In genomic region chr9:121397277-121397676, GRCh38 we compare ENCODE assay signal across 7 cellular contexts. TPM values are rescaled to one million over a fixed set of nuclear protein-coding genes. Genes with fewer than 3 reads are reported as not detected.
DNase-seq lines count a peak whose midpoint lies in the region; ATAC-seq, FAIRE-seq and TF ChIP-seq lines count a peak whose summit lies in the region.
"Not testable (repeated sequence)": the region's sequence is repeated elsewhere in the genome, so short reads cannot be mapped to it uniquely, and the experiment has no call there.

No MANE protein-coding gene starts in this region.

- H3K4me3 ChIP-seq in A549; HEK293 (ENCODE audit: low read depth, low read length); IMR-90 (ENCODE audit: insufficient read depth, low read depth, low read length); RWPE2 (ENCODE audit: severe bottlenecking); fibroblast of lung (replicated peaks in 1 of 4; ENCODE audit: control extremely low read depth in 1 of 4, insufficient read depth in 1 of 4, low read depth in 3 of 4, low read length in 4 of 4): not testable (repeated sequence)

- not testable (repeated sequence) for H3K27me3 Mint-ChIP-seq in chondrocyte (ENCODE audit: low read depth)
- peaks cover 11% of the 10 kb centered on the region for H3K27me3 Mint-ChIP-seq in osteocyte (ENCODE audit: unreplicated experiment)

- not testable (repeated sequence) for TF ChIP-seq CTCF in A549 (IDR thresholded peaks at IDR 0.05); HEK293 (tag by site-specific recombination; IDR thresholded peaks at IDR 0.05); IMR-90 (conservative IDR thresholded peaks at IDR 0.05; ENCODE audit: low read depth, low read length); RWPE2 (IDR thresholded peaks at IDR 0.05; ENCODE audit: poor library complexity, severe bottlenecking); chondrocyte (IDR thresholded peaks at IDR 0.05); fibroblast of lung (conservative IDR thresholded peaks at IDR 0.05 in 1 of 2, IDR thresholded peaks at IDR 0.05 in 1 of 2; ENCODE audit: low read depth in 1 of 2, low read length in 2 of 2); osteocyte (IDR thresholded peaks at IDR 0.05)

- H4K8ac ChIP-seq in IMR-90 (ENCODE audit: low read depth in 2 of 2, low read length in 2 of 2), result peak overlapping the region; percentile 27 to 38; a peak in 2 of 4 replicates

- 97% methylated on average over 1 of the region's 1 CpG for WGBS in A549 (ENCODE audit: missing lambda C conversion rate)
- WGBS in IMR-90 (ENCODE audit: extremely low coverage in 2 of 2, insufficient read length in 1 of 2), 2 experiments, result no CpG with 5 or more reads among the region's 1 CpG

- peaks cover 14% of the 10 kb centered on the region; the same call in 2 of the 3 replicates for H3K9me3 ChIP-seq in A549
- not testable (repeated sequence) for H3K9me3 ChIP-seq in HEK293 (ENCODE audit: control insufficient read depth, insufficient read depth, low read depth, low read length); IMR-90 (ENCODE audit: control insufficient read depth, insufficient read depth, low read length); RWPE2 (ENCODE audit: severe bottlenecking); fibroblast of lung (ENCODE audit: control insufficient read depth, insufficient read depth, low read depth, low read length)

- H3K36me3 ChIP-seq in HEK293 (ENCODE audit: control insufficient read depth in 2 of 2, insufficient read depth in 1 of 2, low read length in 2 of 2); IMR-90 (ENCODE audit: control insufficient read depth, insufficient read depth, low read length); RWPE2 (ENCODE audit: low read depth); fibroblast of lung (ENCODE audit: control insufficient read depth, insufficient read depth, low read length): not testable (repeated sequence)

- not testable (repeated sequence) for H4K5ac ChIP-seq in IMR-90 (ENCODE audit: low read depth, low read length)

- CTCF ChIA-PET in A549 (lab: Yijun Ruan, JAX) (interaction anchor here (0.7 to 17.1 kb wide), 6 partner anchors 9 to 184 kb away, joined by 3 to 410 read pairs (median 6); no protein-coding TSS in a partner anchor), HEK293 (lab: Yijun Ruan, JAX) (interaction anchor here (0.6 to 8.2 kb wide), 9 partner anchors 7 to 416 kb away, joined by 3 to 236 read pairs (median 26); no protein-coding TSS in a partner anchor), IMR-90 (lab: Yijun Ruan, JAX) (interaction anchor here (3.4 kb wide), 1 partner anchor 77 kb away, joined by 26 read pairs; no protein-coding TSS in a partner anchor)

- not testable (repeated sequence) for H2AFZ ChIP-seq in IMR-90 (replicated peaks; ENCODE audit: low read length, poor library complexity); fibroblast of lung (ENCODE audit: low read length)

- POLR2A ChIA-PET in A549 (lab: Yijun Ruan, JAX); HEK293 (lab: Yijun Ruan, JAX); IMR-90 (lab: Charles Lee; ENCODE audit: unreplicated experiment): not testable (repeated sequence)

- not testable (repeated sequence) for TF ChIP-seq EP300 in A549 (IDR thresholded peaks at IDR 0.05)

- peak overlapping the region; percentile 97 for H2AK5ac ChIP-seq in IMR-90 (ENCODE audit: low read depth, low read length)

- H3K4me1 Mint-ChIP-seq in chondrocyte (ENCODE audit: low read depth), result peaks cover 22% of the 10 kb centered on the region
- peaks cover 19% of the 10 kb centered on the region for H3K4me1 Mint-ChIP-seq in osteocyte (ENCODE audit: unreplicated experiment)

- peak overlapping the region; percentile 94 for H2BK120ac ChIP-seq in IMR-90 (ENCODE audit: low read depth, low read length)

- not testable (repeated sequence) for H3K9ac ChIP-seq in IMR-90 (ENCODE audit: low read depth, low read length); fibroblast of lung (ENCODE audit: insufficient read depth, low read length)

- H4K91ac ChIP-seq in IMR-90 (ENCODE audit: insufficient read depth, low read depth, low read length), result peak overlapping the region; percentile 83; the same call in 1 of the 2 replicates

- H3K18ac ChIP-seq in IMR-90 (ENCODE audit: low read depth, low read length), result peak overlapping the region; percentile 83; the same call in 1 of the 2 replicates

- not testable (repeated sequence) for ATAC-seq in A549; IMR-90 (ENCODE audit: low read depth); RWPE2 (ENCODE audit: low read depth)

- H2BK5ac ChIP-seq in IMR-90 (ENCODE audit: low read depth, low read length, poor library complexity, severe bottlenecking), result peak overlapping the region; percentile 97

- dilution Hi-C loops in IMR-90 (cut with HindIII; ENCODE audit: low sequenced_read_pairs, unreplicated experiment), result not testable (repeated sequence)

- H3K27ac Mint-ChIP-seq in chondrocyte (ENCODE audit: unreplicated experiment), result peak overlapping the region; percentile 69
- peak overlapping the region; percentile 23 for H3K27ac Mint-ChIP-seq in osteocyte (ENCODE audit: unreplicated experiment)

- H3K9me3 Mint-ChIP-seq in chondrocyte (ENCODE audit: low read depth) (peaks cover 12% of the 10 kb centered on the region), osteocyte (ENCODE audit: unreplicated experiment) (peaks cover 12% of the 10 kb centered on the region)

- not testable (repeated sequence) for BruUV-seq in IMR-90 (replicated peaks; lab: Mats Ljungman, UMichigan)

- TF ChIP-seq POLR2A in A549 (IDR thresholded peaks at IDR 0.05; ENCODE audit: low read length); IMR-90 (IDR thresholded peaks at IDR 0.05; ENCODE audit: low read depth, low read length): not testable (repeated sequence)

- H3K4me3 Mint-ChIP-seq in chondrocyte (ENCODE audit: unreplicated experiment); osteocyte (ENCODE audit: unreplicated experiment): not testable (repeated sequence)

- H3K56ac ChIP-seq in IMR-90 (ENCODE audit: extremely low read depth, insufficient read depth, low read length), result not testable (repeated sequence)

- H3K79me2 ChIP-seq in fibroblast of lung (ENCODE audit: control insufficient read depth, insufficient read depth, low read length), result not testable (repeated sequence)

- H2AK9ac ChIP-seq in IMR-90 (replicated peaks; ENCODE audit: low read depth, low read length, poor library complexity), result not testable (repeated sequence)

- H4K20me1 ChIP-seq in IMR-90 (ENCODE audit: insufficient read depth, low read length); fibroblast of lung (ENCODE audit: control insufficient read depth, extremely low read depth, insufficient read depth, low read length): not testable (repeated sequence)

- H3K4ac ChIP-seq in IMR-90 (ENCODE audit: low read depth, low read length), result peak overlapping the region; percentile 81; the same call in 1 of the 2 replicates

- not testable (repeated sequence) for H3K27ac ChIP-seq in A549; HEK293 (ENCODE audit: extremely low read depth, low read depth, low read length)
- H3K27ac ChIP-seq in IMR-90 (ENCODE audit: insufficient read depth, low read length) (peak overlapping the region; percentile 72), RWPE2 (ENCODE audit: poor library complexity, severe bottlenecking) (peak overlapping the region; percentile 93), fibroblast of lung (ENCODE audit: insufficient read depth, low read length) (peak overlapping the region; percentile 92)

- not testable (repeated sequence) for TF ChIP-seq RAD21 in A549 (conservative IDR thresholded peaks at IDR 0.05 in 1 of 2, IDR thresholded peaks at IDR 0.05 in 1 of 2); IMR-90 (IDR thresholded peaks at IDR 0.05; ENCODE audit: low read length)

- H3K14ac ChIP-seq in IMR-90 (replicated peaks; ENCODE audit: low read depth, low read length), result not testable (repeated sequence)

- peak overlapping the region; percentile 93 for H2BK20ac ChIP-seq in IMR-90 (ENCODE audit: low read depth, low read length)

- H3K79me1 ChIP-seq in IMR-90 (ENCODE audit: low read depth in 1 of 2, low read length in 2 of 2), result not testable (repeated sequence)

- FAIRE-seq in A549 (lab: Jason Lieb, UNC), result not testable (repeated sequence)

- not testable (repeated sequence) for H3K27me3 ChIP-seq in IMR-90 (ENCODE audit: control insufficient read depth, insufficient read depth, low read length); RWPE2 (ENCODE audit: insufficient read depth, poor library complexity, severe bottlenecking); fibroblast of lung (ENCODE audit: control insufficient read depth, insufficient read depth, low read length)

- in situ Hi-C loops in IMR-90 (cut with MboI; ENCODE audit: low sequenced_read_pairs), result loop anchor here (5.0 to 25.0 kb wide), 4 partner anchors 75 to 635 kb away; no protein-coding TSS in a partner anchor

- H3K9me1 ChIP-seq in IMR-90 (ENCODE audit: insufficient read depth, low read length), result not testable (repeated sequence)

- DNase-seq in A549 (ENCODE audit: low read depth in 1 of 2, low spot score in 1 of 2); IMR-90; RWPE2 (ENCODE audit: low spot score); chondrocyte (ENCODE audit: low spot score); fibroblast of lung (ENCODE audit: low read depth in 2 of 2); osteocyte (ENCODE audit: extremely low spot score, unreplicated experiment): not testable (repeated sequence)

- peak overlapping the region; percentile 56; the same call in 1 of the 3 replicates for H2BK15ac ChIP-seq in IMR-90 (ENCODE audit: low read depth, low read length)

- H3K36me3 Mint-ChIP-seq in chondrocyte (ENCODE audit: low read depth); osteocyte (ENCODE audit: unreplicated experiment): not testable (repeated sequence)

- H3K4me1 ChIP-seq in A549; HEK293 (ENCODE audit: control insufficient read depth, insufficient read depth, low read length): not testable (repeated sequence)
- peaks cover 11% of the 10 kb centered on the region for H3K4me1 ChIP-seq in IMR-90 (ENCODE audit: control insufficient read depth, insufficient read depth, low read length)
- peaks cover 55% of the 10 kb centered on the region for H3K4me1 ChIP-seq in RWPE2 (ENCODE audit: insufficient read depth, poor library complexity, severe bottlenecking)
- H3K4me1 ChIP-seq in fibroblast of lung (ENCODE audit: control insufficient read depth, extremely low read depth, insufficient read depth, low read length), result peaks cover 14% of the 10 kb centered on the region

- H3K23ac ChIP-seq in IMR-90 (ENCODE audit: low read depth, low read length), result not testable (repeated sequence)

- intact Hi-C loops in IMR-90 (cut with micrococcal nuclease), result not testable (repeated sequence)

- H3K4me2 ChIP-seq in A549; IMR-90 (ENCODE audit: low read depth, low read length); fibroblast of lung (ENCODE audit: extremely low read depth, insufficient read depth, low read length): not testable (repeated sequence)

RNA-seq across cellular contexts. Expression of gene STOM, which starts 27.2 kb away (rescaled TPM):
- 234 and 246 TPM in 2 replicates for polyA plus RNA-seq in A549 (2011; rRNA removed)
- 40.8 and 49.6 TPM in 2 replicates for polyA plus RNA-seq in A549 (2012; cell fraction: cytosol; rRNA removed)
- 21.8 and 32.1 TPM in 2 replicates for polyA plus RNA-seq in A549 (2012; cell fraction: nucleus; rRNA removed)
- polyA plus RNA-seq in A549 (2017; fragmentation: RNase III; extraction: RNeasy Plus Mini Kit Qiagen cat#74134 plus additional on column Dnase treatment), result 83.3 to 92.0 TPM (median 91.4 TPM) in 3 replicates
- 99.2 and 99.5 TPM in 2 replicates for polyA minus RNA-seq in A549 (2011; rRNA and poly(A)+ RNA removed)
- total RNA-seq in IMR-90 (2012; rRNA removed), result 84.8 and 103 TPM in 2 replicates
- polyA plus RNA-seq in IMR-90 (2012; rRNA removed), result 67.6 and 78.4 TPM in 2 replicates
- polyA plus RNA-seq in IMR-90 (2012; cell fraction: cytosol; rRNA removed), result 45.3 TPM in 2 replicates
- 9.8 and 44.1 TPM in 2 replicates for polyA plus RNA-seq in IMR-90 (2012; cell fraction: nucleus; rRNA removed; ENCODE audit: low replicate concordance)
- total RNA-seq in chondrocyte, result 46.5 to 83.6 TPM (median 82.2 TPM) in 3 replicates
- total RNA-seq in fibroblast of lung, result 215 and 248 TPM in 2 replicates
- polyA plus RNA-seq in fibroblast of lung, result 224 and 536 TPM in 2 replicates
- 151 and 362 TPM in 2 replicates for polyA plus RNA-seq in fibroblast of lung (2012)
- 62.3 and 103 TPM in 2 replicates for polyA minus RNA-seq in fibroblast of lung (ENCODE audit: low replicate concordance)
- total RNA-seq in osteocyte, result 51.0 and 53.2 TPM in 2 replicates
